ENCODE assay signal across 1 cellular context in the genomic region with DNA sequence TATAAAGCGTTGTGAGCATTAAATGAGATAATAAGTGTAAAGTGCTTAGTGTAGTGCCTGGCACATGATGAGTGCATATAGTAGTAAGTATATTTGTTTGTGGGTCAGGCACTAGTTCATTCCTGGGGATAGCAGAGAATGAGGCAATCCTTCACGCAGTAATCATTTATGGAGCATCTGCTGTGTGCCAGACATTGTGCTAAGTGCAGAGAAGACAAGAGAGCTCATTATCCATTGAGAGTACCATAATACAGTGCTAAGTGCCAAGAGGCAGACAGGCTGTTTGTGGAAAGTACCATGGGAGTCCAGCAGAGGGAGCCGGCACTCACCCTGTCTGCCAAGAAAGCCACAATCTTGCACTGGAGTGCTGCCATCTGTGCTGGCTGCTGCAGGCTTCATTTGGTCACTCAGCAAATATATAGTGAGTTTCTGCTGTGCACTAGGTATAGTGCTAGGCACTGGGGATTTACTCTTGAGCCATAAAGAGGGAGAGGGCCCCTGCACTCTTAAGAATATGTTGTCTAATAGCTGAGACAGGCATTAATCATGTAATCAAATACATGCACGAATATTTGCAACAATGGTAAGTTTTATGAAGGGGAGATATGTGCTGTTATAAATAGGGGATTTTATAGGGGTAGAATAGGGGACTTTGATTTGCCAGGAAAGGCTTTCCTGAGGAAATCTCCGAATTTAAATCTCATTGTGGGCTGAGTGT.
TF ChIP-seq lines count a peak whose summit lies in the region.

No MANE protein-coding gene starts in this region.

TF ChIP-seq in HepG2, 621 proteins besides CTCF, POLR2A, EP300 and RAD21 (continued from another document and continues in another):
- TF ChIP-seq ZNF674 (CRISPR knock-in tag; IDR thresholded peaks at IDR 0.05; ENCODE audit: low read depth) (no peak), XRCC5 (optimal IDR thresholded peaks at IDR 0.05; ENCODE audit: low read length) (peak; percentile 98), ATRX (CRISPR knock-in tag; IDR thresholded peaks at IDR 0.05; ENCODE audit: borderline replicate concordance) (no peak), MTF2 (CRISPR knock-in tag; IDR thresholded peaks at IDR 0.05; ENCODE audit: borderline replicate concordance) (no peak), PPARG (CRISPR knock-in tag; conservative IDR thresholded peaks at IDR 0.05) (peak; percentile 9; the same call in 1 of the 2 replicates), ZEB1 (IDR thresholded peaks at IDR 0.05; ENCODE audit: insufficient replicate concordance, low read depth) (no peak), ZNF543 (CRISPR knock-in tag; IDR thresholded peaks at IDR 0.05) (no peak), AGO2 (optimal IDR thresholded peaks at IDR 0.05; ENCODE audit: low read depth, low read length) (no peak), ONECUT2 (CRISPR knock-in tag; IDR thresholded peaks at IDR 0.05) (no peak), MXD4 (CRISPR knock-in tag; IDR thresholded peaks at IDR 0.05) (peak; percentile 36; the same call in 1 of the 2 replicates), GFI1 (CRISPR knock-in tag; IDR thresholded peaks at IDR 0.05; ENCODE audit: borderline replicate concordance) (no peak), STAT5B (CRISPR knock-in tag; IDR thresholded peaks at IDR 0.05) (no peak), ZBTB7B (CRISPR knock-in tag; IDR thresholded peaks at IDR 0.05) (no peak), ATM (IDR thresholded peaks at IDR 0.05; ENCODE audit: borderline replicate concordance) (no peak), EED (CRISPR knock-in tag; IDR thresholded peaks at IDR 0.05) (no peak), HOXA7 (CRISPR knock-in tag; IDR thresholded peaks at IDR 0.05) (no peak), ZFP36 (IDR thresholded peaks at IDR 0.05; ENCODE audit: borderline replicate concordance, low read depth, low read length, partially characterized antibody) (no peak), ZNF547 (CRISPR knock-in tag; IDR thresholded peaks at IDR 0.05) (no peak), ZNF558 (CRISPR knock-in tag; IDR thresholded peaks at IDR 0.05; ENCODE audit: borderline replicate concordance) (no peak), NCOR1 (IDR thresholded peaks at IDR 0.05; ENCODE audit: borderline replicate concordance, low read length) (no peak), ZNF446 (CRISPR knock-in tag; IDR thresholded peaks at IDR 0.05) (no peak), RBM22 (optimal IDR thresholded peaks at IDR 0.05; ENCODE audit: low read length) (no peak), SETDB1 (CRISPR knock-in tag; IDR thresholded peaks at IDR 0.05; ENCODE audit: borderline replicate concordance) (no peak), SOX6 (IDR thresholded peaks at IDR 0.05) (no peak), SOX6 (CRISPR knock-in tag; IDR thresholded peaks at IDR 0.05) (no peak), PHF5A (CRISPR knock-in tag; IDR thresholded peaks at IDR 0.05; ENCODE audit: low read depth, unreplicated experiment) (no peak), ZNF468 (CRISPR knock-in tag; IDR thresholded peaks at IDR 0.05) (no peak), ATF7 (IDR thresholded peaks at IDR 0.05) (no peak), ATF7 (CRISPR knock-in tag; IDR thresholded peaks at IDR 0.05) (no peak), ZBTB20 (CRISPR knock-in tag; IDR thresholded peaks at IDR 0.05; ENCODE audit: borderline replicate concordance, low read depth) (no peak), ZNF20 (CRISPR knock-in tag; IDR thresholded peaks at IDR 0.05) (no peak), NCOA2 (CRISPR knock-in tag; IDR thresholded peaks at IDR 0.05) (0 out of 2 replicates have a peak, but pooled peaks have one; percentile 27), ADNP (CRISPR knock-in tag; IDR thresholded peaks at IDR 0.05) (no peak), FOSL1 (CRISPR knock-in tag; IDR thresholded peaks at IDR 0.05; ENCODE audit: borderline replicate concordance) (no peak), ZNF850 (CRISPR knock-in tag; conservative IDR thresholded peaks at IDR 0.05) (no peak), ZNF678 (CRISPR knock-in tag; IDR thresholded peaks at IDR 0.05) (0 out of 2 replicates have a peak, but pooled peaks have one; percentile 48), ZMYM2 (CRISPR knock-in tag; IDR thresholded peaks at IDR 0.05) (no peak), ZNF264 (CRISPR knock-in tag; IDR thresholded peaks at IDR 0.05) (no peak), SSRP1 (CRISPR knock-in tag; IDR thresholded peaks at IDR 0.05) (no peak), BRCA1 (CRISPR knock-in tag; IDR thresholded peaks at IDR 0.05) (no peak), MBD4 (IDR thresholded peaks at IDR 0.05; ENCODE audit: borderline replicate concordance, low read length) (no peak), THAP11 (CRISPR knock-in tag; IDR thresholded peaks at IDR 0.05) (peak; percentile 54), ZNF326 (CRISPR knock-in tag; IDR thresholded peaks at IDR 0.05; ENCODE audit: borderline replicate concordance) (no peak), HOXA9 (CRISPR knock-in tag; IDR thresholded peaks at IDR 0.05; ENCODE audit: borderline replicate concordance) (peak; percentile 28; the same call in 1 of the 2 replicates), FOXK1 (CRISPR knock-in tag; IDR thresholded peaks at IDR 0.05; ENCODE audit: borderline replicate concordance, low read depth) (no peak), IRF2 (CRISPR knock-in tag; IDR thresholded peaks at IDR 0.05) (no peak; the same call in 1 of the 2 replicates), ZNF484 (CRISPR knock-in tag; IDR thresholded peaks at IDR 0.05; ENCODE audit: borderline replicate concordance, low read depth) (no peak)
- TF ChIP-seq, protein P1, sequence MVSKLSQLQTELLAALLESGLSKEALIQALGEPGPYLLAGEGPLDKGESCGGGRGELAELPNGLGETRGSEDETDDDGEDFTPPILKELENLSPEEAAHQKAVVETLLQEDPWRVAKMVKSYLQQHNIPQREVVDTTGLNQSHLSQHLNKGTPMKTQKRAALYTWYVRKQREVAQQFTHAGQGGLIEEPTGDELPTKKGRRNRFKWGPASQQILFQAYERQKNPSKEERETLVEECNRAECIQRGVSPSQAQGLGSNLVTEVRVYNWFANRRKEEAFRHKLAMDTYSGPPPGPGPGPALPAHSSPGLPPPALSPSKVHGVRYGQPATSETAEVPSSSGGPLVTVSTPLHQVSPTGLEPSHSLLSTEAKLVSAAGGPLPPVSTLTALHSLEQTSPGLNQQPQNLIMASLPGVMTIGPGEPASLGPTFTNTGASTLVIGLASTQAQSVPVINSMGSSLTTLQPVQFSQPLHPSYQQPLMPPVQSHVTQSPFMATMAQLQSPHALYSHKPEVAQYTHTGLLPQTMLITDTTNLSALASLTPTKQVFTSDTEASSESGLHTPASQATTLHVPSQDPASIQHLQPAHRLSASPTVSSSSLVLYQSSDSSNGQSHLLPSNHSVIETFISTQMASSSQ (IDR thresholded peaks at IDR 0.05; ENCODE audit: low read depth) = no peak
- TF ChIP-seq, protein P1 (CRISPR knock-in tag; IDR thresholded peaks at IDR 0.05; ENCODE audit: borderline replicate concordance) = no peak
- TF ChIP-seq, protein P2, sequence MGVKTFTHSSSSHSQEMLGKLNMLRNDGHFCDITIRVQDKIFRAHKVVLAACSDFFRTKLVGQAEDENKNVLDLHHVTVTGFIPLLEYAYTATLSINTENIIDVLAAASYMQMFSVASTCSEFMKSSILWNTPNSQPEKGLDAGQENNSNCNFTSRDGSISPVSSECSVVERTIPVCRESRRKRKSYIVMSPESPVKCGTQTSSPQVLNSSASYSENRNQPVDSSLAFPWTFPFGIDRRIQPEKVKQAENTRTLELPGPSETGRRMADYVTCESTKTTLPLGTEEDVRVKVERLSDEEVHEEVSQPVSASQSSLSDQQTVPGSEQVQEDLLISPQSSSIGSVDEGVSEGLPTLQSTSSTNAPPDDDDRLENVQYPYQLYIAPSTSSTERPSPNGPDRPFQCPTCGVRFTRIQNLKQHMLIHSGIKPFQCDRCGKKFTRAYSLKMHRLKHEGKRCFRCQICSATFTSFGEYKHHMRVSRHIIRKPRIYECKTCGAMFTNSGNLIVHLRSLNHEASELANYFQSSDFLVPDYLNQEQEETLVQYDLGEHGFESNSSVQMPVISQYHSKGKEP (CRISPR knock-in tag; IDR thresholded peaks at IDR 0.05) = no peak
- TF ChIP-seq, protein P3, sequence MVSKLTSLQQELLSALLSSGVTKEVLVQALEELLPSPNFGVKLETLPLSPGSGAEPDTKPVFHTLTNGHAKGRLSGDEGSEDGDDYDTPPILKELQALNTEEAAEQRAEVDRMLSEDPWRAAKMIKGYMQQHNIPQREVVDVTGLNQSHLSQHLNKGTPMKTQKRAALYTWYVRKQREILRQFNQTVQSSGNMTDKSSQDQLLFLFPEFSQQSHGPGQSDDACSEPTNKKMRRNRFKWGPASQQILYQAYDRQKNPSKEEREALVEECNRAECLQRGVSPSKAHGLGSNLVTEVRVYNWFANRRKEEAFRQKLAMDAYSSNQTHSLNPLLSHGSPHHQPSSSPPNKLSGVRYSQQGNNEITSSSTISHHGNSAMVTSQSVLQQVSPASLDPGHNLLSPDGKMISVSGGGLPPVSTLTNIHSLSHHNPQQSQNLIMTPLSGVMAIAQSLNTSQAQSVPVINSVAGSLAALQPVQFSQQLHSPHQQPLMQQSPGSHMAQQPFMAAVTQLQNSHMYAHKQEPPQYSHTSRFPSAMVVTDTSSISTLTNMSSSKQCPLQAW (CRISPR knock-in tag; IDR thresholded peaks at IDR 0.05) = no peak
- TF ChIP-seq, protein P4, sequence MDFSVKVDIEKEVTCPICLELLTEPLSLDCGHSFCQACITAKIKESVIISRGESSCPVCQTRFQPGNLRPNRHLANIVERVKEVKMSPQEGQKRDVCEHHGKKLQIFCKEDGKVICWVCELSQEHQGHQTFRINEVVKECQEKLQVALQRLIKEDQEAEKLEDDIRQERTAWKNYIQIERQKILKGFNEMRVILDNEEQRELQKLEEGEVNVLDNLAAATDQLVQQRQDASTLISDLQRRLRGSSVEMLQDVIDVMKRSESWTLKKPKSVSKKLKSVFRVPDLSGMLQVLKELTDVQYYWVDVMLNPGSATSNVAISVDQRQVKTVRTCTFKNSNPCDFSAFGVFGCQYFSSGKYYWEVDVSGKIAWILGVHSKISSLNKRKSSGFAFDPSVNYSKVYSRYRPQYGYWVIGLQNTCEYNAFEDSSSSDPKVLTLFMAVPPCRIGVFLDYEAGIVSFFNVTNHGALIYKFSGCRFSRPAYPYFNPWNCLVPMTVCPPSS (IDR thresholded peaks at IDR 0.05) = no peak
- TF ChIP-seq, protein P5, sequence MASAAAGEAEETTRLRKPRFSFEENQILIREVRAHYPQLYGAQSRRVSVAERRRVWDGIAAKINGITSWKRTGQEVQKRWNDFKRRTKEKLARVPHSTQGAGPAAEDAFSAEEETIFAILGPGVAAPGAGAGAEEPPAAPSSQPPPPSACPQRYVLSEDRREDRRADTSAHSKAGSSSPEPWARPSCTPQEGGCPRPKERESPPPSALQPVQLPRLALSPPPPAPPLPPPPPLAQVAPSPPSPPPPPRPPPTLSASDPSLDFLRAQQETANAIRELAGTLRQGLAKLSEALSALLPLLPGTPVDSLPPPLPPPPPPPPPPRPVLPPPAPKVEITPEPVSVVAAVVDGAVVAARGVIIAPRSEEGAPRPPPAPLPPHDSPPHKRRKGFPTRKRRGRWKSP (CRISPR knock-in tag; IDR thresholded peaks at IDR 0.05) = no peak; the same call in 1 of the 2 replicates
- TF ChIP-seq, protein P6, sequence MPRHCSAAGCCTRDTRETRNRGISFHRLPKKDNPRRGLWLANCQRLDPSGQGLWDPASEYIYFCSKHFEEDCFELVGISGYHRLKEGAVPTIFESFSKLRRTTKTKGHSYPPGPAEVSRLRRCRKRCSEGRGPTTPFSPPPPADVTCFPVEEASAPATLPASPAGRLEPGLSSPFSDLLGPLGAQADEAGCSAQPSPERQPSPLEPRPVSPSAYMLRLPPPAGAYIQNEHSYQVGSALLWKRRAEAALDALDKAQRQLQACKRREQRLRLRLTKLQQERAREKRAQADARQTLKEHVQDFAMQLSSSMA (CRISPR knock-in tag; IDR thresholded peaks at IDR 0.05) = peak; percentile 87
- TF ChIP-seq, protein P7, sequence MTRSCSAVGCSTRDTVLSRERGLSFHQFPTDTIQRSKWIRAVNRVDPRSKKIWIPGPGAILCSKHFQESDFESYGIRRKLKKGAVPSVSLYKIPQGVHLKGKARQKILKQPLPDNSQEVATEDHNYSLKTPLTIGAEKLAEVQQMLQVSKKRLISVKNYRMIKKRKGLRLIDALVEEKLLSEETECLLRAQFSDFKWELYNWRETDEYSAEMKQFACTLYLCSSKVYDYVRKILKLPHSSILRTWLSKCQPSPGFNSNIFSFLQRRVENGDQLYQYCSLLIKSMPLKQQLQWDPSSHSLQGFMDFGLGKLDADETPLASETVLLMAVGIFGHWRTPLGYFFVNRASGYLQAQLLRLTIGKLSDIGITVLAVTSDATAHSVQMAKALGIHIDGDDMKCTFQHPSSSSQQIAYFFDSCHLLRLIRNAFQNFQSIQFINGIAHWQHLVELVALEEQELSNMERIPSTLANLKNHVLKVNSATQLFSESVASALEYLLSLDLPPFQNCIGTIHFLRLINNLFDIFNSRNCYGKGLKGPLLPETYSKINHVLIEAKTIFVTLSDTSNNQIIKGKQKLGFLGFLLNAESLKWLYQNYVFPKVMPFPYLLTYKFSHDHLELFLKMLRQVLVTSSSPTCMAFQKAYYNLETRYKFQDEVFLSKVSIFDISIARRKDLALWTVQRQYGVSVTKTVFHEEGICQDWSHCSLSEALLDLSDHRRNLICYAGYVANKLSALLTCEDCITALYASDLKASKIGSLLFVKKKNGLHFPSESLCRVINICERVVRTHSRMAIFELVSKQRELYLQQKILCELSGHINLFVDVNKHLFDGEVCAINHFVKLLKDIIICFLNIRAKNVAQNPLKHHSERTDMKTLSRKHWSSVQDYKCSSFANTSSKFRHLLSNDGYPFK (CRISPR knock-in tag; IDR thresholded peaks at IDR 0.05; ENCODE audit: borderline replicate concordance) = no peak
- TF ChIP-seq, protein P8, sequence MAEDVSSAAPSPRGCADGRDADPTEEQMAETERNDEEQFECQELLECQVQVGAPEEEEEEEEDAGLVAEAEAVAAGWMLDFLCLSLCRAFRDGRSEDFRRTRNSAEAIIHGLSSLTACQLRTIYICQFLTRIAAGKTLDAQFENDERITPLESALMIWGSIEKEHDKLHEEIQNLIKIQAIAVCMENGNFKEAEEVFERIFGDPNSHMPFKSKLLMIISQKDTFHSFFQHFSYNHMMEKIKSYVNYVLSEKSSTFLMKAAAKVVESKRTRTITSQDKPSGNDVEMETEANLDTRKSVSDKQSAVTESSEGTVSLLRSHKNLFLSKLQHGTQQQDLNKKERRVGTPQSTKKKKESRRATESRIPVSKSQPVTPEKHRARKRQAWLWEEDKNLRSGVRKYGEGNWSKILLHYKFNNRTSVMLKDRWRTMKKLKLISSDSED (CRISPR knock-in tag; IDR thresholded peaks at IDR 0.05) = no peak
